8 cellular contexts compared by ENCODE assay signal in genomic region chr12:47079894-47080724, GRCh38. TPM values are rescaled to one million over a fixed set of nuclear protein-coding genes. Genes with fewer than 3 reads are reported as not detected.
DNase-seq lines count a peak whose midpoint lies in the region; ATAC-seq and TF ChIP-seq lines count a peak whose summit lies in the region.

AMIGO2 (minus strand) TSS chr12:47079959; CDS start chr12:47079002, 957 bp downstream.

- H3K36me3 ChIP-seq in CD8-positive, alpha-beta memory T cell (ENCODE audit: insufficient read depth, low read length): no peaks in the 10 kb centered on the region
- peaks cover 0 to 7% (median 0%) of the 10 kb centered on the region in 3 experiments for H3K36me3 ChIP-seq in naive thymus-derived CD4-positive, alpha-beta T cell (ENCODE audit: control insufficient read depth in 2 of 3, insufficient read depth in 3 of 3, low read length in 3 of 3)
- H3K36me3 ChIP-seq in thoracic aorta: no peaks in the 10 kb centered on the region

- CTCF ChIA-PET in CD8-positive, alpha-beta memory T cell (lab: Charles Lee): interaction anchor here (0.8 to 4.2 kb wide), 18 partner anchors 9 to 328 kb away, joined by 3 to 31 read pairs (median 6); no protein-coding TSS in a partner anchor
- CTCF ChIA-PET in naive thymus-derived CD4-positive, alpha-beta T cell (lab: Charles Lee): interaction anchor here (0.5 to 3.3 kb wide), 9 partner anchors 10 to 607 kb away, joined by 3 to 12 read pairs (median 5); no protein-coding TSS in a partner anchor

- peak; percentile 21 for ATAC-seq in GM21825 (IDR thresholded peaks at IDR 0.05; ENCODE audit: unreplicated experiment)
- peak; percentile 42 to 43 for ATAC-seq in activated T-cell treated with anti-CD3 and anti-CD28 coated beads, Interleukin-2, amount 50 U/mL, for 4 hours
- ATAC-seq in naive thymus-derived CD4-positive, alpha-beta T cell: peak; percentile 38
- ATAC-seq in thoracic aorta (ENCODE audit: insufficient number of reproducible peaks, low FRiP score, low read depth): peak; percentile 35
- no peak for ATAC-seq in HG02884 (IDR thresholded peaks at IDR 0.05; ENCODE audit: unreplicated experiment)

- H3K4me3 ChIP-seq in CD8-positive, alpha-beta memory T cell (ENCODE audit: low read length): peak within 1 kb of the TSS; percentile 89
- H3K4me3 ChIP-seq in fibroblast of mammary gland (ENCODE audit: control insufficient read depth, low read depth, low read length): peak within 1 kb of the TSS; percentile 67
- peak within 1 kb of the TSS; percentile 84 for H3K4me3 ChIP-seq in naive thymus-derived CD4-positive, alpha-beta T cell (ENCODE audit: low read length)
- H3K4me3 ChIP-seq in thoracic aorta: peak within 1 kb of the TSS; percentile 95

- H3K4me3 Mint-ChIP-seq in CD8-positive, alpha-beta memory T cell: peak within 1 kb of the TSS; percentile 91 to 97 (median 95)
- peak within 1 kb of the TSS; percentile 99 for H3K4me3 Mint-ChIP-seq in activated T-cell treated with anti-CD3 and anti-CD28 coated beads, Interleukin-2, amount 50 U/mL, for 4 hours
- peak within 1 kb of the TSS; percentile 91 to 100 (median 96) for H3K4me3 Mint-ChIP-seq in naive thymus-derived CD4-positive, alpha-beta T cell

- H3K27me3 Mint-ChIP-seq in CD8-positive, alpha-beta memory T cell: peaks cover 0 to 5% of the 10 kb centered on the region in 2 donors
- H3K27me3 Mint-ChIP-seq in activated T-cell treated with anti-CD3 and anti-CD28 coated beads, Interleukin-2, amount 50 U/mL, for 4 hours (ENCODE audit: low read depth): no peaks in the 10 kb centered on the region
- no peaks in the 10 kb centered on the region for H3K27me3 Mint-ChIP-seq in naive thymus-derived CD4-positive, alpha-beta T cell

- peaks cover 80 to 85% (median 85%) of the 10 kb centered on the region in 3 donors for H3K4me1 Mint-ChIP-seq in CD8-positive, alpha-beta memory T cell
- peaks cover 78% of the 10 kb centered on the region for H3K4me1 Mint-ChIP-seq in activated T-cell treated with anti-CD3 and anti-CD28 coated beads, Interleukin-2, amount 50 U/mL, for 4 hours (ENCODE audit: low read depth)
- peaks cover 48 to 85% (median 80%) of the 10 kb centered on the region in 7 donors for H3K4me1 Mint-ChIP-seq in naive thymus-derived CD4-positive, alpha-beta T cell

- no peaks in the 10 kb centered on the region for H3K27me3 ChIP-seq in CD8-positive, alpha-beta memory T cell (ENCODE audit: insufficient read depth, low read length, poor library complexity, severe bottlenecking)
- no peaks in the 10 kb centered on the region for H3K27me3 ChIP-seq in naive thymus-derived CD4-positive, alpha-beta T cell (ENCODE audit: control insufficient read depth in 2 of 2, insufficient read depth in 2 of 2, low read length in 2 of 2)
- no peaks in the 10 kb centered on the region for H3K27me3 ChIP-seq in thoracic aorta (replicated peaks; ENCODE audit: insufficient read depth)

- H3K9me3 Mint-ChIP-seq in CD8-positive, alpha-beta memory T cell: no peaks in the 10 kb centered on the region
- H3K9me3 Mint-ChIP-seq in activated T-cell treated with anti-CD3 and anti-CD28 coated beads, Interleukin-2, amount 50 U/mL, for 4 hours: no peaks in the 10 kb centered on the region
- H3K9me3 Mint-ChIP-seq in naive thymus-derived CD4-positive, alpha-beta T cell: peaks cover 0 to 3% (median 0%) of the 10 kb centered on the region in 11 donors

- intact Hi-C loops in naive thymus-derived CD4-positive, alpha-beta T cell (cut with micrococcal nuclease): loop anchor here (1.0 to 5.0 kb wide), 11 partner anchors 47 to 328 kb away; no protein-coding TSS in a partner anchor

- POLR2A ChIA-PET in CD8-positive, alpha-beta memory T cell (lab: Charles Lee): interaction anchor here (1.1 to 3.4 kb wide), 14 partner anchors 75 to 317 kb away, joined by 3 to 45 read pairs (median 8); no protein-coding TSS in a partner anchor
- POLR2A ChIA-PET in naive thymus-derived CD4-positive, alpha-beta T cell (lab: Charles Lee): interaction anchor here (0.7 to 5.9 kb wide), 17 partner anchors 10 to 317 kb away, joined by 3 to 58 read pairs (median 6); no protein-coding TSS in a partner anchor

- peak; percentile 23 to 65 (median 41) for DNase-seq in CD8-positive, alpha-beta memory T cell
- DNase-seq in NCI-H774 (lab: John Stamatoyannopoulos, UW): peak; percentile 87
- peak; percentile 29 for DNase-seq in activated T-cell treated with anti-CD3 and anti-CD28 coated beads, Interleukin-2, amount 50 U/mL, for 4 hours
- peak; percentile 46 for DNase-seq in fibroblast of mammary gland (ENCODE audit: low read depth)
- DNase-seq in naive thymus-derived CD4-positive, alpha-beta T cell: peak in 7 of 9 donors; percentile 28 to 62 (median 35)
- peak; percentile 28 for DNase-seq in thoracic aorta (ENCODE audit: low spot score)

- H3K4me1 ChIP-seq in CD8-positive, alpha-beta memory T cell (ENCODE audit: insufficient read depth, low read length): peaks cover 64% of the 10 kb centered on the region
- H3K4me1 ChIP-seq in naive thymus-derived CD4-positive, alpha-beta T cell (ENCODE audit: control insufficient read depth in 2 of 2, insufficient read depth in 2 of 2, low read length in 2 of 2): peaks cover 45 to 51% of the 10 kb centered on the region in 2 donors
- peaks cover 24 to 65% of the 10 kb centered on the region in 2 donors for H3K4me1 ChIP-seq in thoracic aorta (ENCODE audit: control insufficient read depth in 1 of 2, low read depth in 2 of 2)

- H3K27ac Mint-ChIP-seq in CD8-positive, alpha-beta memory T cell: peak within 1 kb of the TSS; percentile 87 to 99 (median 97)
- peak within 1 kb of the TSS; percentile 87 to 99 (median 96) for H3K27ac Mint-ChIP-seq in naive thymus-derived CD4-positive, alpha-beta T cell

- no peaks in the 10 kb centered on the region for H3K9me3 ChIP-seq in CD8-positive, alpha-beta memory T cell (ENCODE audit: low read length)
- no peaks in the 10 kb centered on the region for H3K9me3 ChIP-seq in naive thymus-derived CD4-positive, alpha-beta T cell (ENCODE audit: control insufficient read depth in 2 of 3, low read length in 3 of 3)
- H3K9me3 ChIP-seq in thoracic aorta: no peaks in the 10 kb centered on the region

- H3K27ac ChIP-seq in CD8-positive, alpha-beta memory T cell (ENCODE audit: low read depth, low read length): peak within 1 kb of the TSS; percentile 83
- H3K27ac ChIP-seq in naive thymus-derived CD4-positive, alpha-beta T cell (ENCODE audit: low read depth, low read length): peak within 1 kb of the TSS; percentile 80
- H3K27ac ChIP-seq in thoracic aorta: peak within 1 kb of the TSS; percentile 96 to 98

- no peak for TF ChIP-seq CTCF in fibroblast of mammary gland (conservative IDR thresholded peaks at IDR 0.05; ENCODE audit: control insufficient read depth, insufficient read depth, low read depth, low read length)
- TF ChIP-seq CTCF in thoracic aorta (IDR thresholded peaks at IDR 0.05): no peak

- peaks cover 0 to 24% (median 3%) of the 10 kb centered on the region in 3 donors for H3K36me3 Mint-ChIP-seq in CD8-positive, alpha-beta memory T cell
- H3K36me3 Mint-ChIP-seq in activated T-cell treated with anti-CD3 and anti-CD28 coated beads, Interleukin-2, amount 50 U/mL, for 4 hours (ENCODE audit: insufficient read depth): peaks cover 8% of the 10 kb centered on the region
- peaks cover 0 to 13% (median 4%) of the 10 kb centered on the region in 5 donors for H3K36me3 Mint-ChIP-seq in naive thymus-derived CD4-positive, alpha-beta T cell

RNA-seq across cellular contexts. Expression of gene AMIGO2, which starts in this region (rescaled TPM):
- 10 to 100 TPM; 16.2 to 16.6 TPM for total RNA-seq in CD8-positive, alpha-beta memory T cell
- 23.7 TPM for polyA plus RNA-seq in CD8-positive, alpha-beta memory T cell
- total RNA-seq in activated T-cell treated with anti-CD3 and anti-CD28 coated beads, Interleukin-2, amount 50 U/mL, for 4 hours: 10 to 100 TPM; 27.8 to 39.7 (median 30.4) TPM
- 10 to 100 TPM in 4 of 5 experiments, 1 to 10 TPM in 1; 6.8 to 13.5 (median 12.8) TPM for total RNA-seq in naive thymus-derived CD4-positive, alpha-beta T cell
- 10 to 100 TPM; 27.0 to 30.4 TPM for polyA plus RNA-seq in naive thymus-derived CD4-positive, alpha-beta T cell
- total RNA-seq in thoracic aorta: 10 to 100 TPM; 10.9 to 32.1 TPM

Comparison
In these comparisons a context has a peak if more than half of its experiments do, and no peak if none do; other contexts are left out.
1. DNase-seq: peak in every context shown above with its lines; median percentile 87 in NCI-H774; 46 in fibroblast of mammary gland; 41 in CD8-positive, alpha-beta memory T cell; 35 in naive thymus-derived CD4-positive, alpha-beta T cell; 29 in activated T-cell treated with anti-CD3 and anti-CD28 coated beads, Interleukin-2, amount 50 U/mL, for 4 hours; 28 in thoracic aorta.